In genomic region chr11:1835671-1836010, GRCh38 we compare ENCODE assay signal across 17 cellular contexts. TPM values are rescaled to one million over a fixed set of nuclear protein-coding genes. Genes with fewer than 3 reads are reported as not detected.
DNase-seq lines count a peak whose midpoint lies in the region; ATAC-seq and TF ChIP-seq lines count a peak whose summit lies in the region.
"Had no signal": no experiment of that assay in that cellular context is flagged by ENCODE, and none has a peak within 500 bp of the region (broad histone marks: within the 10 kb centered on the region; RNA-seq: fewer than 3 reads in every experiment).

No MANE protein-coding gene starts in this region.

- H3K9me3 Mint-ChIP-seq in mesothelial cell of epicardium = no peaks in the 10 kb centered on the region
- no peaks in the 10 kb centered on the region for H3K9me3 Mint-ChIP-seq in stimulated activated naive B cell treated with anti-CD40 and anti-IgM and Interleukin-4, amounts not matched to agents 10 μg/mL and 1 μg/mL and 100 μg/mL, for 72 hours

- H3K4me2 ChIP-seq in mesenchymal stem cell (ENCODE audit: low read length, poor library complexity, severe bottlenecking) = no peak overlapping the region

- no peaks in the 10 kb centered on the region for H3K36me3 Mint-ChIP-seq in mesothelial cell of epicardium
- H3K36me3 Mint-ChIP-seq in stimulated activated naive B cell treated with anti-CD40 and anti-IgM and Interleukin-4, amounts not matched to agents 10 μg/mL and 1 μg/mL and 100 μg/mL, for 72 hours = no peaks in the 10 kb centered on the region

- no peak overlapping the region for H2BK120ac ChIP-seq in mesenchymal stem cell (ENCODE audit: low read depth, low read length)

- no peak overlapping the region for H4K8ac ChIP-seq in mesenchymal stem cell (ENCODE audit: low read length)

- H3K36me3 ChIP-seq in heart left ventricle (no peaks in the 10 kb centered on the region), left ventricle myocardium inferior (no peaks in the 10 kb centered on the region), breast epithelium (no peaks in the 10 kb centered on the region), mesenchymal stem cell (ENCODE audit: control insufficient read depth in 1 of 2, insufficient read depth in 2 of 2, low read depth in 1 of 2, low read length in 2 of 2) (no peaks in the 10 kb centered on the region), urinary bladder (ENCODE audit: insufficient read depth) (no peaks in the 10 kb centered on the region), tibial artery (no peaks in the 10 kb centered on the region)

- no peaks in the 10 kb centered on the region for H3K27me3 Mint-ChIP-seq in mesothelial cell of epicardium (ENCODE audit: low read depth)
- peaks cover 9 to 31% of the 10 kb centered on the region in 2 donors for H3K27me3 Mint-ChIP-seq in stimulated activated naive B cell treated with anti-CD40 and anti-IgM and Interleukin-4, amounts not matched to agents 10 μg/mL and 1 μg/mL and 100 μg/mL, for 72 hours

- 89 to 93% (median 91%) methylated on average over 5 to 12 of the region's 12 CpGs for WGBS in heart left ventricle, 4 donors
- 90% methylated on average over 12 of the region's 12 CpGs for WGBS in mesenchymal stem cell
- WGBS in urinary bladder = 92% methylated on average over 12 of the region's 12 CpGs

- H3K27me3 ChIP-seq in heart left ventricle (peaks cover 0 to 15% (median 0%) of the 10 kb centered on the region in 9 donors), left ventricle myocardium inferior (ENCODE audit: low read depth) (peaks cover 16% of the 10 kb centered on the region), breast epithelium (no peaks in the 10 kb centered on the region), mesenchymal stem cell (ENCODE audit: control insufficient read depth in 1 of 2, insufficient read depth in 1 of 2, low read length in 2 of 2) (peaks cover 0 to 22% of the 10 kb centered on the region in 2 experiments), tibial artery (peaks cover 0 to 5% of the 10 kb centered on the region in 2 donors)

- H2AFZ ChIP-seq in mesenchymal stem cell (ENCODE audit: low read depth, low read length) = no peak overlapping the region

- H3K4ac ChIP-seq in mesenchymal stem cell (ENCODE audit: low read depth in 1 of 2, low read length in 2 of 2) = no peak overlapping the region

- no peak overlapping the region for H2AK5ac ChIP-seq in mesenchymal stem cell (ENCODE audit: low read length, severe bottlenecking)

- H3K27ac ChIP-seq in heart left ventricle (no peak overlapping the region), left ventricle myocardium inferior (replicated peaks) (no peak overlapping the region), breast epithelium (peak overlapping the region; percentile 67 to 85), mesenchymal stem cell (ENCODE audit: low read length, poor library complexity, severe bottlenecking) (no peak overlapping the region), urinary bladder (ENCODE audit: low read depth) (peak overlapping the region; percentile 64), tibial artery (no peak overlapping the region)

- H3K4me1 ChIP-seq in heart left ventricle (peaks cover 0 to 43% (median 13%) of the 10 kb centered on the region in 12 donors), left ventricle myocardium inferior (peaks cover 33% of the 10 kb centered on the region), breast epithelium (peaks cover 10 to 20% of the 10 kb centered on the region in 2 donors), mesenchymal stem cell (ENCODE audit: control insufficient read depth, insufficient read depth, low read depth, low read length) (peaks cover 48% of the 10 kb centered on the region), urinary bladder (ENCODE audit: insufficient read depth) (no peaks in the 10 kb centered on the region), tibial artery (peaks cover 0 to 45% (median 26%) of the 10 kb centered on the region in 4 donors)

- no peak overlapping the region for H3K27ac Mint-ChIP-seq in mesothelial cell of epicardium
- H3K27ac Mint-ChIP-seq in stimulated activated naive B cell treated with anti-CD40 and anti-IgM and Interleukin-4, amounts not matched to agents 10 μg/mL and 1 μg/mL and 100 μg/mL, for 72 hours = no peak overlapping the region
- H3K27ac Mint-ChIP-seq: CD14-positive monocyte had no signal

- H2BK12ac ChIP-seq in mesenchymal stem cell (ENCODE audit: low read length in 2 of 2) = no peak overlapping the region

- ATAC-seq in heart left ventricle = no peak
- ATAC-seq in stimulated activated naive B cell treated with anti-CD40 and anti-IgM and Interleukin-4, amounts not matched to agents 10 μg/mL and 1 μg/mL and 100 μg/mL, for 72 hours (replicated peaks) = no peak
- ATAC-seq: GM12878, HCT116 had no signal

- H3K14ac ChIP-seq in mesenchymal stem cell (ENCODE audit: low read length in 2 of 2) = no peak overlapping the region

- no peaks in the 10 kb centered on the region for H3K79me1 ChIP-seq in mesenchymal stem cell (replicated peaks; ENCODE audit: low read length, poor library complexity, severe bottlenecking)

- TF ChIP-seq POLR2A in heart left ventricle (IDR thresholded peaks at IDR 0.05) = no peak
- TF ChIP-seq POLR2A in breast epithelium (IDR thresholded peaks at IDR 0.05) = no peak

- no peak overlapping the region for H3K23ac ChIP-seq in mesenchymal stem cell (ENCODE audit: low read length in 2 of 2)

- H3K4me3 ChIP-seq in heart left ventricle = no peak overlapping the region
- no peak overlapping the region for H3K4me3 ChIP-seq in left ventricle myocardium inferior
- H3K4me3 ChIP-seq in breast epithelium = peak overlapping the region in 1 of 3 donors; percentile 18
- H3K4me3 ChIP-seq in mesenchymal stem cell (ENCODE audit: insufficient read depth in 1 of 2, low read depth in 1 of 2, low read length in 2 of 2) = no peak overlapping the region
- no peak overlapping the region for H3K4me3 ChIP-seq in urinary bladder (ENCODE audit: low read depth, low read length)
- no peak overlapping the region for H3K4me3 ChIP-seq in tibial artery
- H3K4me3 ChIP-seq: GM12878 had no signal

- H3K4me3 Mint-ChIP-seq in mesothelial cell of epicardium = no peak overlapping the region
- H3K4me3 Mint-ChIP-seq in stimulated activated naive B cell treated with anti-CD40 and anti-IgM and Interleukin-4, amounts not matched to agents 10 μg/mL and 1 μg/mL and 100 μg/mL, for 72 hours = no peak overlapping the region
- H3K4me3 Mint-ChIP-seq: CD14-positive monocyte had no signal

- no peak overlapping the region for H3K18ac ChIP-seq in mesenchymal stem cell (ENCODE audit: low read depth in 1 of 2, low read length in 2 of 2)

- DNase-seq in heart left ventricle = peak in 3 of 5 donors; percentile 16 to 34 (median 23)
- DNase-seq in left ventricle myocardium inferior = no peak
- no peak for DNase-seq in breast epithelium (ENCODE audit: low spot score in 2 of 2)
- DNase-seq in mesenchymal stem cell = no peak
- no peak for DNase-seq in tibial artery
- DNase-seq in mesothelial cell of epicardium (ENCODE audit: low spot score in 2 of 2, unreplicated experiment in 2 of 2) = no peak
- DNase-seq in stimulated activated naive B cell treated with anti-CD40 and anti-IgM and Interleukin-4, amounts not matched to agents 10 μg/mL and 1 μg/mL and 100 μg/mL, for 72 hours = no peak
- DNase-seq: COR-L47, DMS53, NCI-H1930, NCI-H2171, NCI-H446 treated with DMSO at 0.1 percent for 48 hours, NCI-H748 treated with DMSO at 0.1 percent for 48 hours had no signal

- no peak overlapping the region for H3K9ac ChIP-seq in mesenchymal stem cell (ENCODE audit: low read length)

- TF ChIP-seq CTCF in heart left ventricle (IDR thresholded peaks at IDR 0.05) (no peak), left ventricle myocardium inferior (IDR thresholded peaks at IDR 0.05; ENCODE audit: borderline replicate concordance) (no peak), breast epithelium (IDR thresholded peaks at IDR 0.05) (no peak), tibial artery (IDR thresholded peaks at IDR 0.05) (no peak), mesothelial cell of epicardium (IDR thresholded peaks at IDR 0.05; ENCODE audit: unreplicated experiment) (no peak)

- H2BK15ac ChIP-seq in mesenchymal stem cell (ENCODE audit: low read depth, poor library complexity, severe bottlenecking) = no peak overlapping the region

- no peaks in the 10 kb centered on the region for H3K9me3 ChIP-seq in heart left ventricle
- H3K9me3 ChIP-seq in left ventricle myocardium inferior (replicated peaks) = no peaks in the 10 kb centered on the region
- no peaks in the 10 kb centered on the region for H3K9me3 ChIP-seq in breast epithelium
- H3K9me3 ChIP-seq in mesenchymal stem cell (ENCODE audit: control insufficient read depth, low read length) = no peaks in the 10 kb centered on the region
- no peaks in the 10 kb centered on the region for H3K9me3 ChIP-seq in tibial artery

- H2BK5ac ChIP-seq in mesenchymal stem cell (ENCODE audit: low read depth, low read length, poor library complexity, severe bottlenecking) = no peak overlapping the region

- H3K4me1 Mint-ChIP-seq in mesothelial cell of epicardium = peaks cover 27% of the 10 kb centered on the region
- peaks cover 15 to 30% of the 10 kb centered on the region in 2 donors for H3K4me1 Mint-ChIP-seq in stimulated activated naive B cell treated with anti-CD40 and anti-IgM and Interleukin-4, amounts not matched to agents 10 μg/mL and 1 μg/mL and 100 μg/mL, for 72 hours

- intact Hi-C loops in heart left ventricle (cut with DNase I) = loop anchor here in 5 of 10 donors (2.0 to 5.0 kb wide), 7 partner anchors 47 to 315 kb away; partner anchors contain the start of genes PRR33 (in 1 of the 5) and TNNT3 (in 1 of the 5)
- intact Hi-C loops in left ventricle myocardium inferior (cut with micrococcal nuclease) = loop anchor here (5.0 kb wide), 1 partner anchor 317 kb away; no protein-coding TSS in a partner anchor
- intact Hi-C loops in breast epithelium (cut with DNase I; ENCODE audit: low total_unique reads) = loop anchor here (10.0 kb wide), 1 partner anchor 319 kb away; no protein-coding TSS in a partner anchor
- intact Hi-C loops in tibial artery (cut with DNase I; ENCODE audit: low total_unique reads) = loop anchor here (5.0 kb wide), 2 partner anchors 42 to 317 kb away; no protein-coding TSS in a partner anchor

- H4K91ac ChIP-seq in mesenchymal stem cell (ENCODE audit: low read length) = peak overlapping the region; percentile 65

RNA-seq across cellular contexts. Expression of gene SYT8, which starts 0.9 kb away (rescaled TPM):
- total RNA-seq in heart left ventricle (not detected), left ventricle myocardium inferior (not detected), breast epithelium (10 to 100 TPM in 2 of 3 donors, not detected in 1; 10.7 to 12.1 TPM), urinary bladder (3.4 TPM), mesothelial cell of epicardium (1.2 to 2.1 TPM (median 1.9 TPM) in 3 replicates)
- polyA plus RNA-seq in heart left ventricle (under 1 TPM in 1 of 2 donors, not detected in 1; 0.08 TPM), urinary bladder (35.6 TPM)
- polyA plus RNA-seq in mesenchymal stem cell (2013, experiment 1 of 2) = not detected
- polyA plus RNA-seq in mesenchymal stem cell (2013, experiment 2 of 2) = not detected
- total RNA-seq: GM12878 had no signal
- polyA plus RNA-seq: CD14-positive monocyte had no signal

RNA-seq across cellular contexts. Expression of gene TNNI2, which starts 3.1 kb away (rescaled TPM):
- total RNA-seq in heart left ventricle (1 to 10 TPM in 1 of 9 donors, under 1 TPM in 1, not detected in 7; 0.72 to 3.3 TPM), left ventricle myocardium inferior (not detected), breast epithelium (1 to 10 TPM in 2 of 3 donors, not detected in 1; 1.6 to 5.6 TPM), urinary bladder (32.6 TPM), mesothelial cell of epicardium (0.59 to 1.3 TPM in 2 of 3 replicates, not detected in the other)
- polyA plus RNA-seq in heart left ventricle (under 1 TPM in 1 of 2 donors, not detected in 1; 0.22 TPM), urinary bladder (4.6 TPM)
- not detected for polyA plus RNA-seq in mesenchymal stem cell (2013, experiment 1 of 2)
- polyA plus RNA-seq in mesenchymal stem cell (2013, experiment 2 of 2) = 0.07 TPM

RNA-seq across cellular contexts. Expression of gene LSP1, which starts 17.2 kb away (rescaled TPM):
- total RNA-seq in heart left ventricle (10 to 100 TPM; 11.4 to 86.8 (median 16.4) TPM), left ventricle myocardium inferior (19.7 TPM), breast epithelium (10 to 100 TPM; 21.4 to 36.0 (median 23.6) TPM), urinary bladder (50.7 TPM), mesothelial cell of epicardium (4.9 to 5.2 TPM (median 4.9 TPM) in 3 replicates)
- polyA plus RNA-seq in heart left ventricle (10 to 100 TPM; 10.0 to 20.6 TPM), urinary bladder (160 TPM)
- polyA plus RNA-seq in mesenchymal stem cell (2013, experiment 1 of 2) = 1.3 TPM
- 1.3 TPM for polyA plus RNA-seq in mesenchymal stem cell (2013, experiment 2 of 2)

RNA-seq across cellular contexts. Expression of gene PRR33, which starts 56.1 kb away (rescaled TPM):
- total RNA-seq in heart left ventricle (1 to 10 TPM in 8 of 9 donors, under 1 TPM in 1; 0.81 to 5.1 (median 2.4) TPM), left ventricle myocardium inferior (2.4 TPM), breast epithelium (not detected), urinary bladder (not detected), mesothelial cell of epicardium (not detected in 3 replicates)
- polyA plus RNA-seq in heart left ventricle (1 to 10 TPM in 1 of 2 donors, under 1 TPM in 1; 0.08 to 4.6 TPM), urinary bladder (0.28 TPM)
- not detected for polyA plus RNA-seq in mesenchymal stem cell (2013, experiment 1 of 2)
- polyA plus RNA-seq in mesenchymal stem cell (2013, experiment 2 of 2) = not detected
- total RNA-seq: GM12878 had no signal
- polyA plus RNA-seq: CD14-positive monocyte had no signal

Comparison
In these comparisons a context has a peak if more than half of its experiments do, and no peak if none do; other contexts are left out.
1. DNase-seq: peak in heart left ventricle (3 of 5); none in left ventricle myocardium inferior (single experiment), breast epithelium (0 of 2), mesenchymal stem cell (single experiment), tibial artery (0 of 2), mesothelial cell of epicardium (0 of 2) and stimulated activated naive B cell treated with anti-CD40 and anti-IgM and Interleukin-4, amounts not matched to agents 10 μg/mL and 1 μg/mL and 100 μg/mL, for 72 hours (single experiment).
2. H3K27ac ChIP-seq: peak in breast epithelium (2 of 2) and urinary bladder (single experiment); none in heart left ventricle (0 of 12), left ventricle myocardium inferior (single experiment), mesenchymal stem cell (single experiment) and tibial artery (0 of 2).